Comparison of ENCODE assay signal across 8 cellular contexts in genomic region chrX:154980330-154981115, GRCh38. TPM values are rescaled to one million over a fixed set of nuclear protein-coding genes. Genes with fewer than 3 reads are reported as not detected.
A peak's percentile ranks its signal among the peaks of the same experiment; 100 is the strongest.
DNase-seq lines count a peak whose midpoint lies in the region; ATAC-seq lines count a peak whose summit lies in the region.

No MANE protein-coding gene starts in this region.

- H3K27ac Mint-ChIP-seq in natural killer cell treated with Interleukin-12 subunit alpha and Interleukin-12 subunit beta and Interleukin-15 and Interleukin-18, amount 100 ng/mL, for 72 hours = peak overlapping the region in 1 of 2 donors; percentile 27

- peaks cover 6% of the 10 kb centered on the region for H3K36me3 Mint-ChIP-seq in natural killer cell treated with Interleukin-12 subunit alpha and Interleukin-12 subunit beta and Interleukin-15 and Interleukin-18, amount 100 ng/mL, for 72 hours

- H3K4me1 ChIP-seq in NT2/D1 (ENCODE audit: insufficient read depth, insufficient read length) = no peaks in the 10 kb centered on the region

- no peaks in the 10 kb centered on the region for H3K9me3 ChIP-seq in NT2/D1 (ENCODE audit: insufficient read depth, low read length)

- H3K27me3 ChIP-seq in NT2/D1 (ENCODE audit: insufficient read depth, insufficient read length) = no peaks in the 10 kb centered on the region

- no peaks in the 10 kb centered on the region for H3K36me3 ChIP-seq in NT2/D1 (ENCODE audit: insufficient read depth, insufficient read length, low read length)

- H3K4me1 Mint-ChIP-seq in natural killer cell treated with Interleukin-12 subunit alpha and Interleukin-12 subunit beta and Interleukin-15 and Interleukin-18, amount 100 ng/mL, for 72 hours (ENCODE audit: low read depth in 2 of 2) = peaks cover 5 to 9% of the 10 kb centered on the region in 2 donors

- H3K9ac ChIP-seq in NT2/D1 (ENCODE audit: insufficient read length, low read depth) = no peak overlapping the region

- no peaks in the 10 kb centered on the region for H3K9me3 Mint-ChIP-seq in natural killer cell treated with Interleukin-12 subunit alpha and Interleukin-12 subunit beta and Interleukin-15 and Interleukin-18, amount 100 ng/mL, for 72 hours

- H3K27me3 Mint-ChIP-seq in natural killer cell treated with Interleukin-12 subunit alpha and Interleukin-12 subunit beta and Interleukin-15 and Interleukin-18, amount 100 ng/mL, for 72 hours = peaks cover 0 to 7% of the 10 kb centered on the region in 2 donors

- peak; percentile 47 for DNase-seq in COLO829 (ENCODE audit: low spot score)
- DNase-seq in HK-2 (ENCODE audit: unreplicated experiment) = peak; percentile 63
- DNase-seq in NT2/D1 (ENCODE audit: low read depth, low spot score) = peak; percentile 11
- DNase-seq in activated CD8-positive, alpha-beta memory T cell treated with anti-CD3 and anti-CD28 coated beads, Interleukin-2, amount 50 U/mL, for 48 hours = peak; percentile 78
- peak; percentile 73 for DNase-seq in natural killer cell treated with Interleukin-12 subunit alpha and Interleukin-12 subunit beta and Interleukin-15 and Interleukin-18, amount 100 ng/mL, for 72 hours (ENCODE audit: low spot score)
- DNase-seq in stimulated activated naive CD4-positive, alpha-beta T cell treated with Interleukin-2 at 50 U/mL for 16 hours (lab: John Stamatoyannopoulos, UW) = peak; percentile 60

- ATAC-seq in GM19452 (IDR thresholded peaks at IDR 0.05; ENCODE audit: unreplicated experiment) (peak; percentile 97), esophagus mucosa (peak; percentile 83)
- ATAC-seq in natural killer cell treated with Interleukin-12 subunit alpha and Interleukin-12 subunit beta and Interleukin-15 and Interleukin-18, amount 100 ng/mL, for 72 hours = peak; percentile 91 to 93

- no peak overlapping the region for H3K4me3 ChIP-seq in NT2/D1 (ENCODE audit: insufficient read length, low read depth)

- peak overlapping the region; percentile 57 for H3K4me3 Mint-ChIP-seq in natural killer cell treated with Interleukin-12 subunit alpha and Interleukin-12 subunit beta and Interleukin-15 and Interleukin-18, amount 100 ng/mL, for 72 hours

RNA-seq across cellular contexts. Expression of gene F8, which starts 42.0 kb away (rescaled TPM):
- total RNA-seq in esophagus mucosa = 3.5 TPM
- 1 to 10 TPM; 2.7 to 2.9 TPM for total RNA-seq in natural killer cell treated with Interleukin-12 subunit alpha and Interleukin-12 subunit beta and Interleukin-15 and Interleukin-18, amount 100 ng/mL, for 72 hours

RNA-seq across cellular contexts. Expression of gene FUNDC2, which starts 46.1 kb away (rescaled TPM):
- total RNA-seq in esophagus mucosa = 30.9 TPM
- 10 to 100 TPM; 47.2 to 62.5 TPM for total RNA-seq in natural killer cell treated with Interleukin-12 subunit alpha and Interleukin-12 subunit beta and Interleukin-15 and Interleukin-18, amount 100 ng/mL, for 72 hours

Comparison
In these comparisons a context has a peak if more than half of its experiments do, and no peak if none do; other contexts are left out.
1. DNase-seq: peak in every context shown above with its lines; median percentile 78 in activated CD8-positive, alpha-beta memory T cell treated with anti-CD3 and anti-CD28 coated beads, Interleukin-2, amount 50 U/mL, for 48 hours; 73 in natural killer cell treated with Interleukin-12 subunit alpha and Interleukin-12 subunit beta and Interleukin-15 and Interleukin-18, amount 100 ng/mL, for 72 hours; 63 in HK-2; 60 in stimulated activated naive CD4-positive, alpha-beta T cell treated with Interleukin-2 at 50 U/mL for 16 hours; 47 in COLO829; 11 in NT2/D1.